ENCODE assay signal across 8 cellular contexts in the genomic region with DNA sequence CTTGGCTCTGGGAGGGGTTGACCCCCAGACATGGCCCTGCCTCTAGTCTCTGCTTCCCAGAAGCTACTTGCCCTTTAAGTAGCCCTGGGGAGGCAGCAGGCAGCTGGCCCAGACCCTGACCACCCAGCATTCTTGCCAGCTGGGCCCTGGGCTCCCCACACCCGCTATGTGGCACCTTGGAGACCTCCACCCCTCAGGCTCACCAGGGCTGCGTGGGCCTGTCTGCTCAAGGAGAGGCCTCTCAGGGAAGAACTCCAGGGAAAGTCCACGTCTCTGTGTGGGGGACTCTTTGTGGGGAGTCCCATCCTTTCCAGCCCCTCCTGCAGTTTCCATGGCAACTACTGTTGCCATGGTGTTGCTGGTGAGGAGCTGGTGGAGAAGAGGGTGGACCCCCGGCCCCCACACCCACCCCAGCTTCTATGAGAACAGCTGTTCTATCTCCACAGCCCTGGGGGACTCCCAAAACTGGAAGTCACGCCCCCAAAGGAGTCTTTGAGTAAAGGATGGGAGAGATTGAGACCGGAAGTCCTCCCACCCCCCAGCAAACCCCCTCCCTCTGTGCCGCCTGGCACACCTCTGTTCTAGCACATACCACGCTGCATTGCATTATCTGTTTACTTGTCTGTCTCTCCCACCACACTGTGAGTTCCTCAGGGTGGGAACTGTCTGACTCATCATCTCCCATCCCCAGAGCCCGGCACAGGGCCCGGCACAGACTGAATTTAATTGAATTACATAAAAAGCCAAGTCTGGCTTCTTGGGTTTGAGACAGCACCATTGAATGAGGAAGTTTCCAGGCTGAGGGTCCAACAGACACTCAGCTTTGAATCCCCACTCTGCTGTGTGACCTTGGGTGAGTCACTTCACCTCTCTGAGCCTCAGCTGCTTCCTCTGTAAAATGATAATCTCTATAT. TPM values are rescaled to one million over a fixed set of nuclear protein-coding genes. Genes with fewer than 3 reads are reported as not detected.
DNase-seq lines count a peak whose midpoint lies in the region; ATAC-seq and TF ChIP-seq lines count a peak whose summit lies in the region.

No MANE protein-coding gene starts in this region.

- BruUV-seq in Caco-2 (replicated peaks; lab: Mats Ljungman, UMichigan) (no TSS peak), OCI-LY7 (replicated peaks; lab: Mats Ljungman, UMichigan) (no TSS peak)

- H3K27me3 Mint-ChIP-seq in Caco-2 (ENCODE audit: insufficient read depth, unreplicated experiment): peaks cover under 1% of the 10 kb centered on the region

- no peak overlapping the region for H3K4me2 ChIP-seq in OCI-LY7 (ENCODE audit: low read length)

- H3K4me3 ChIP-seq in Caco-2 (ENCODE audit: low read depth, low read length): no peak overlapping the region
- H3K4me3 ChIP-seq in OCI-LY7 (ENCODE audit: low read depth, low read length, poor library complexity, severe bottlenecking): no peak overlapping the region

- TF ChIP-seq CTCF in Caco-2 (IDR thresholded peaks at IDR 0.05; ENCODE audit: insufficient read depth in 1 of 2, low read depth in 1 of 2, low read length in 1 of 2, severe bottlenecking in 1 of 2, unreplicated experiment in 1 of 2) (no peak), OCI-LY7 (conservative IDR thresholded peaks at IDR 0.05; ENCODE audit: low read length) (no peak)

- no peak overlapping the region for H3K27ac ChIP-seq in OCI-LY7 (ENCODE audit: low read depth, low read length, poor library complexity, severe bottlenecking)

- no peaks in the 10 kb centered on the region for H3K36me3 ChIP-seq in Caco-2 (ENCODE audit: control insufficient read depth, insufficient read depth, low read length)
- H3K36me3 ChIP-seq in OCI-LY7 (ENCODE audit: insufficient read depth, low read length): no peaks in the 10 kb centered on the region

- no peaks in the 10 kb centered on the region for H3K27me3 ChIP-seq in Caco-2 (replicated peaks; ENCODE audit: control insufficient read depth, insufficient read depth, low read length)

- H3K36me3 Mint-ChIP-seq in Caco-2 (ENCODE audit: insufficient read depth, unreplicated experiment): peaks cover 6% of the 10 kb centered on the region

- H3K9me2 ChIP-seq in OCI-LY7 (ENCODE audit: insufficient read depth, low read length): no peaks in the 10 kb centered on the region

- no peak for ATAC-seq in HG03520 (IDR thresholded peaks at IDR 0.05; ENCODE audit: unreplicated experiment)

- POLR2A ChIA-PET in Caco-2 (lab: Charles Lee): interaction anchor here (0.6 kb wide), 1 partner anchor 17 kb away, joined by 5 read pairs; no protein-coding TSS in a partner anchor
- POLR2A ChIA-PET in OCI-LY7 (lab: Charles Lee): no interaction called here

- H3K4me1 Mint-ChIP-seq in Caco-2 (ENCODE audit: low read depth, unreplicated experiment): peaks cover 20% of the 10 kb centered on the region

- no peak overlapping the region for H3K27ac Mint-ChIP-seq in Caco-2 (ENCODE audit: unreplicated experiment)

- H3K4me3 Mint-ChIP-seq in Caco-2 (ENCODE audit: unreplicated experiment): no peak overlapping the region

- H4K20me1 ChIP-seq in OCI-LY7 (ENCODE audit: insufficient read depth, low read length): no peaks in the 10 kb centered on the region

- no peak overlapping the region for H2AFZ ChIP-seq in OCI-LY7 (ENCODE audit: low read length)

- H3K4me1 ChIP-seq in Caco-2 (peaks cover 15% of the 10 kb centered on the region), OCI-LY7 (ENCODE audit: insufficient read depth, low read length, poor library complexity, severe bottlenecking) (peaks cover 10% of the 10 kb centered on the region)

- intact Hi-C loops in head of caudate nucleus (cut with DNase I): no loop called here
- intact Hi-C loops in Caco-2 (cut with micrococcal nuclease; ENCODE audit: unreplicated experiment): no loop called here
- intact Hi-C loops in OCI-LY7 (cut with micrococcal nuclease; ENCODE audit: unreplicated experiment): no loop called here

- CTCF ChIA-PET in Caco-2 (lab: Charles Lee): no interaction called here
- CTCF ChIA-PET in OCI-LY7 (lab: Charles Lee; ENCODE audit: unreplicated experiment): no interaction called here

- DNase-seq in EL (peak; percentile 81), amniotic epithelial cell (ENCODE audit: low read depth) (peak; percentile 93), head of caudate nucleus (peak; percentile 26 to 91 (median 68)), renal cortical epithelial cell (ENCODE audit: low read depth) (peak; percentile 77), NCI-H774 (lab: John Stamatoyannopoulos, UW) (no peak), Caco-2 (no peak), OCI-LY7 (ENCODE audit: low spot score) (no peak)

- H3K9me3 ChIP-seq in Caco-2 (no peaks in the 10 kb centered on the region), OCI-LY7 (ENCODE audit: low read length) (no peaks in the 10 kb centered on the region)

- H3K79me2 ChIP-seq in OCI-LY7 (ENCODE audit: insufficient read depth, low read depth, low read length): no peaks in the 10 kb centered on the region

- H3K9me3 Mint-ChIP-seq in Caco-2 (ENCODE audit: unreplicated experiment): no peaks in the 10 kb centered on the region

RNA-seq across cellular contexts. Expression of a gene that starts 12.6 kb away (rescaled TPM):
- total RNA-seq in renal cortical epithelial cell: 9.2 and 33.5 TPM in 2 replicates
- total RNA-seq in Caco-2 (2022): 3.9 and 5.2 TPM in 2 replicates
- total RNA-seq in OCI-LY7 (2014; rRNA removed; shearing (Covaris generic)): 0.08 and 0.35 TPM in 2 replicates
- 0.98 and 1.8 TPM in 2 replicates for total RNA-seq in OCI-LY7 (2022)

RNA-seq across cellular contexts. Expression of a gene that starts 24.4 kb away (rescaled TPM):
- total RNA-seq in renal cortical epithelial cell (10.9 and 38.1 TPM in 2 replicates), Caco-2 (2022) (154 and 187 TPM in 2 replicates), OCI-LY7 (2022) (121 and 142 TPM in 2 replicates)
- total RNA-seq in OCI-LY7 (2014; rRNA removed; shearing (Covaris generic)): 45.4 and 47.7 TPM in 2 replicates

RNA-seq across cellular contexts. Expression of a gene that starts 55.7 kb away (rescaled TPM):
- total RNA-seq in renal cortical epithelial cell (60.3 and 79.9 TPM in 2 replicates), Caco-2 (2022) (34.2 and 36.5 TPM in 2 replicates), OCI-LY7 (2022) (66.9 and 67.5 TPM in 2 replicates)
- 82.0 and 104 TPM in 2 replicates for total RNA-seq in OCI-LY7 (2014; rRNA removed; shearing (Covaris generic))

Comparison
In these comparisons a context has a peak if more than half of its experiments do, and no peak if none do; other contexts are left out.
1. DNase-seq: peak in EL (single experiment), amniotic epithelial cell (single experiment), head of caudate nucleus (42 of 42) and renal cortical epithelial cell (single experiment); none in NCI-H774 (single experiment), Caco-2 (0 of 2) and OCI-LY7 (single experiment).